In the genomic region with DNA sequence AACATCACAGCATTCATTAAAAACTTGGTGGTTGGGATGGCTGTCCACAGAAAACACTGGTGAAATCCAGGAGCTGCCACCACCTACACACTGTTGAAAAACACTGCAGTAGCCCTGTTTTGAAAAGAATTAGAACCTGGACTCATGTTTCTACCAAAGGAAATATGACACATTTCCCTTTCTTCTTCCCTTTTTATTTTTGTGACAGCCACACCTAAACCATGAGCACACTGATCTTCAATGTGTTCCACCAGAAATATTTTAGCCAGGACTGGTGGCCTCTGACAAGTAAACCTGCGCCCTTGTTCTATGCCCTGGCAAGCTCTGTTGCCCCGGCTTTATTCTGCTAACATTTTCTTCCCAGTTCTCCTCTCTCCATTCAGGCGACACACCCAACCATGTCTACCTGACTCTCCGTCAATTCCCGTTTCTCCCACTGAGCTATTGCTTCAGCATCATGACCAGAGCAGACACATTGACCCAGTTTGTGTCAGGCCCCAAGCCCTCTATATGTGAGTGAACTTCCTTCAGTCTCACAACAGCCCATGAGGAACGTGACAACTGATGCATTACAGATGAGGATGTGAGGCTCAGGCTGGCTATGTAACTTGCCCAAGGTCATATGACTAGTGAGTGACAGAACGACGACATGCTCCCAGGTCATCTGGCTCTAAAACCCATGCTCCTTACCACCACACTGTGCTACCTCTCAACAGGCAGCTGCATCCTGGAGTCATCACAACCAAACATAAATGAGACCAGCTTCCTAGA, we compare ENCODE assay signal across 9 cellular contexts. TPM values are rescaled to one million over a fixed set of nuclear protein-coding genes. Genes with fewer than 3 reads are reported as not detected.
A peak's percentile ranks its signal among the peaks of the same experiment; 100 is the strongest.
DNase-seq lines count a peak whose midpoint lies in the region; ATAC-seq, FAIRE-seq and TF ChIP-seq lines count a peak whose summit lies in the region.
"Had no signal": no experiment of that assay in that cellular context is flagged by ENCODE, and none has a peak within 500 bp of the region (broad histone marks: within the 10 kb centered on the region; RNA-seq: fewer than 3 reads in every experiment).

No MANE protein-coding gene starts in this region.

- TF ChIP-seq EP300 in sigmoid colon (IDR thresholded peaks at IDR 0.05), result no peak

- peaks cover 0 to 17% (median 2%) of the 10 kb centered on the region in 4 donors for H3K36me3 ChIP-seq in sigmoid colon

- intact Hi-C loops in sigmoid colon (cut with DNase I), result no loop called here
- intact Hi-C loops in left colon (cut with DNase I, micrococcal nuclease), result no loop called here

- no peak for DNase-seq in GM12892 (ENCODE audit: insufficient read length)
- peak; percentile 55 for DNase-seq in dermis blood vessel endothelial cell
- DNase-seq in sigmoid colon, result no peak
- no peak for DNase-seq in NK-92 (lab: John Stamatoyannopoulos, UW; ENCODE audit: unreplicated experiment)
- no peak for DNase-seq in left colon
- no peak for DNase-seq in hepatic stellate cell (ENCODE audit: low spot score)
- DNase-seq: foreskin fibroblast; stimulated activated CD4-positive, alpha-beta T cell treated with anti-CD3 and anti-CD28 coated beads, Interleukin-4, amount 100 ng/mL, for 1 hour had no signal

- peak overlapping the region in 3 of 4 donors; percentile 86 to 97 (median 90) for H3K27ac ChIP-seq in sigmoid colon

- H3K27me3 ChIP-seq in sigmoid colon, result no peaks in the 10 kb centered on the region

- peaks cover 0 to 36% (median 22%) of the 10 kb centered on the region in 4 donors for H3K4me1 ChIP-seq in sigmoid colon

- no peak overlapping the region for H3K4me3 ChIP-seq in sigmoid colon

- peak; percentile 21 for FAIRE-seq in GM12892 (lab: Jason Lieb, UNC)

- peak; percentile 29 for ATAC-seq in HG03565 (IDR thresholded peaks at IDR 0.05; ENCODE audit: unreplicated experiment)
- ATAC-seq in left colon, result no peak

- H3K9me3 ChIP-seq in sigmoid colon, result no peaks in the 10 kb centered on the region

- no peak for TF ChIP-seq POLR2A in GM12892 (IDR thresholded peaks at IDR 0.05; ENCODE audit: low read depth, low read length)
- no peak for TF ChIP-seq POLR2A in sigmoid colon (IDR thresholded peaks at IDR 0.05)

- WGBS in sigmoid colon, 2 donors, result 80 to 85% methylated on average over 8 of the region's 8 CpGs

- no peak for TF ChIP-seq CTCF in sigmoid colon (IDR thresholded peaks at IDR 0.05)

RNA-seq across cellular contexts. Expression of gene TMEM140, which starts 3.5 kb away (rescaled TPM):
- polyA plus RNA-seq in GM12892 (2012; ENCODE audit: missing spikeins), result 16.2 TPM
- total RNA-seq in dermis blood vessel endothelial cell (40.7 and 76.1 TPM in 2 replicates), sigmoid colon (10 to 100 TPM; 15.0 to 29.6 (median 22.8) TPM), left colon (10 to 100 TPM in 1 of 2 donors, 1 to 10 TPM in 1; 7.4 to 18.3 TPM)
- 10 to 100 TPM in 2 of 3 donors, 1 to 10 TPM in 1; 5.4 to 18.3 (median 10.9) TPM for polyA plus RNA-seq in sigmoid colon

RNA-seq across cellular contexts. Expression of gene CYREN, which starts 19.2 kb away (rescaled TPM):
- 56.2 TPM for polyA plus RNA-seq in GM12892 (2012; ENCODE audit: missing spikeins)
- total RNA-seq in dermis blood vessel endothelial cell, result 20.8 and 29.5 TPM in 2 replicates
- 10 to 100 TPM; 27.5 to 31.9 (median 29.2) TPM for total RNA-seq in sigmoid colon
- polyA plus RNA-seq in sigmoid colon, result 10 to 100 TPM; 34.3 to 41.4 (median 39.3) TPM
- total RNA-seq in left colon, result 10 to 100 TPM; 32.8 to 44.6 TPM

RNA-seq across cellular contexts. Expression of gene WDR91, which starts 60.0 kb away (rescaled TPM):
- polyA plus RNA-seq in GM12892 (2012; ENCODE audit: missing spikeins), result 28.0 TPM
- total RNA-seq in dermis blood vessel endothelial cell (5.3 and 7.7 TPM in 2 replicates), sigmoid colon (10 to 100 TPM; 11.0 to 14.1 (median 11.4) TPM), left colon (1 to 10 TPM; 6.3 to 8.8 TPM)
- 1 to 10 TPM; 2.1 to 8.0 (median 4.2) TPM for polyA plus RNA-seq in sigmoid colon
